In the genomic region with DNA sequence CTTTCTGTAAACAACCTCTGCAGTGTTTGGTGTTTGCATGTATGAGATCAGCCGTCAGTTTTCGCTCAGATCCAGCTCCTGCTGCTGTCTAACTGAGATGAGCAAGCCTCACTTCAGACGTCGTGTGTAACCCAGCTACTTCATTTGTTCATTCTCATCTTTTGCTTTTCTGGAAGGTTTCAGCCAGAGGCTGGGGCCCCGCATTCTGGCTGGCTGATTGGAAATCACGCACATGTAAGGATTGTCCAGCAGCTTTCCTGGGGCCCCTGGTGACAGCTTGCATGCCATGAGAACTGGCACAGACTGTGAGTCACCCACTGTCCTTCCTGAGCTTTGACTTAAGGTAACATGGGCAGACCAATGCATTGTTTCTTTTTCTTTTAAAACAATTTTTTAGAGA, we compare ENCODE assay signal across 14 cellular contexts. TPM values are rescaled to one million over a fixed set of nuclear protein-coding genes. Genes with fewer than 3 reads are reported as not detected.
DNase-seq lines count a peak whose midpoint lies in the region; ATAC-seq, FAIRE-seq and TF ChIP-seq lines count a peak whose summit lies in the region.
"Had no signal": no experiment of that assay in that cellular context is flagged by ENCODE, and none has a peak within 500 bp of the region (broad histone marks: within the 10 kb centered on the region; RNA-seq: fewer than 3 reads in every experiment).

No MANE protein-coding gene starts in this region.

- CTCF ChIA-PET in naive thymus-derived CD4-positive, alpha-beta T cell (lab: Charles Lee): no interaction called here

- WGBS in small intestine, 3 donors: 82 to 86% (median 84%) methylated on average over 6 of the region's 6 CpGs

- no peaks in the 10 kb centered on the region for H3K9me3 ChIP-seq in right atrium auricular region
- no peaks in the 10 kb centered on the region for H3K9me3 ChIP-seq in naive thymus-derived CD4-positive, alpha-beta T cell (ENCODE audit: control insufficient read depth in 2 of 3, low read length in 3 of 3)
- H3K9me3 ChIP-seq in small intestine (ENCODE audit: control insufficient read depth, low read depth): no peaks in the 10 kb centered on the region
- H3K9me3 ChIP-seq: left lung had no signal

- POLR2A ChIA-PET in naive thymus-derived CD4-positive, alpha-beta T cell (lab: Charles Lee): interaction anchor here (1.1 to 1.3 kb wide), 2 partner anchors 12 to 115 kb away, joined by 3 to 7 read pairs; no protein-coding TSS in a partner anchor

- no peaks in the 10 kb centered on the region for H3K9me3 Mint-ChIP-seq in activated naive CD4-positive, alpha-beta T cell treated with anti-CD3 and anti-CD28 coated beads, Interleukin-2, amount 50 U/mL, for 72 hours
- peaks cover 0 to 15% (median 0%) of the 10 kb centered on the region in 11 donors for H3K9me3 Mint-ChIP-seq in naive thymus-derived CD4-positive, alpha-beta T cell

- no peak for TF ChIP-seq CTCF in right atrium auricular region (IDR thresholded peaks at IDR 0.05)

- intact Hi-C loops in Right ventricle myocardium inferior (cut with DNase I): no loop called here
- intact Hi-C loops in naive thymus-derived CD4-positive, alpha-beta T cell (cut with micrococcal nuclease): loop anchor here (2.0 to 5.0 kb wide), 4 partner anchors 15 to 115 kb away; no protein-coding TSS in a partner anchor

- no peak for FAIRE-seq in urothelium cell line (lab: Jason Lieb, UNC)
- no peak for FAIRE-seq in small intestine (lab: Jason Lieb, UNC)

- DNase-seq in right atrium auricular region (ENCODE audit: low spot score): peak; percentile 57
- DNase-seq in Right ventricle myocardium inferior (ENCODE audit: missing footprints): no peak
- no peak for DNase-seq in activated naive CD4-positive, alpha-beta T cell treated with anti-CD3 and anti-CD28 coated beads, Interleukin-2, amount 50 U/mL, for 72 hours (ENCODE audit: low spot score in 2 of 2)
- no peak for DNase-seq in naive thymus-derived CD4-positive, alpha-beta T cell
- DNase-seq in urothelium cell line (ENCODE audit: low spot score): peak; percentile 72
- no peak for DNase-seq in NCI-H1092 (lab: John Stamatoyannopoulos, UW)
- no peak for DNase-seq in small intestine
- DNase-seq: GF-D8, left lung, MM.1S, NCI-H345 had no signal

- H3K36me3 Mint-ChIP-seq in activated naive CD4-positive, alpha-beta T cell treated with anti-CD3 and anti-CD28 coated beads, Interleukin-2, amount 50 U/mL, for 72 hours: peaks cover 4 to 24% of the 10 kb centered on the region in 2 donors
- H3K36me3 Mint-ChIP-seq in naive thymus-derived CD4-positive, alpha-beta T cell: peaks cover 5 to 20% (median 10%) of the 10 kb centered on the region in 5 donors

- no peak overlapping the region for H3K4me3 ChIP-seq in right atrium auricular region
- no peak overlapping the region for H3K4me3 ChIP-seq in naive thymus-derived CD4-positive, alpha-beta T cell (ENCODE audit: low read length)
- H3K4me3 ChIP-seq in small intestine (ENCODE audit: low read depth in 1 of 2, low read length in 2 of 2): no peak overlapping the region
- H3K4me3 ChIP-seq: left lung had no signal

- ATAC-seq in Right ventricle myocardium inferior (no peak), GM21423 (IDR thresholded peaks at IDR 0.05; ENCODE audit: unreplicated experiment) (no peak)
- ATAC-seq in activated naive CD4-positive, alpha-beta T cell treated with anti-CD3 and anti-CD28 coated beads, Interleukin-2, amount 50 U/mL, for 72 hours: peak in 1 of 2 donors; percentile 20
- no peak for ATAC-seq in naive thymus-derived CD4-positive, alpha-beta T cell

- H3K4me1 ChIP-seq in right atrium auricular region: peaks cover 0 to 94% of the 10 kb centered on the region in 2 donors
- peaks cover 0 to 40% of the 10 kb centered on the region in 2 donors for H3K4me1 ChIP-seq in naive thymus-derived CD4-positive, alpha-beta T cell (ENCODE audit: control insufficient read depth in 2 of 2, insufficient read depth in 2 of 2, low read length in 2 of 2)
- peaks cover 0 to 10% of the 10 kb centered on the region in 2 donors for H3K4me1 ChIP-seq in small intestine (ENCODE audit: control insufficient read depth in 2 of 2, insufficient read depth in 1 of 2, low read depth in 1 of 2, low read length in 1 of 2)
- H3K4me1 ChIP-seq: parathyroid adenoma had no signal

- H3K36me3 ChIP-seq in right atrium auricular region (no peaks in the 10 kb centered on the region), small intestine (ENCODE audit: control insufficient read depth in 2 of 2, insufficient read depth in 2 of 2, low read length in 2 of 2) (no peaks in the 10 kb centered on the region)
- no peaks in the 10 kb centered on the region for H3K36me3 ChIP-seq in naive thymus-derived CD4-positive, alpha-beta T cell (ENCODE audit: control insufficient read depth in 2 of 3, insufficient read depth in 3 of 3, low read length in 3 of 3)
- H3K36me3 ChIP-seq: left lung had no signal

- peaks cover 21 to 75% (median 56%) of the 10 kb centered on the region in 7 donors for H3K4me1 Mint-ChIP-seq in naive thymus-derived CD4-positive, alpha-beta T cell
- H3K4me1 Mint-ChIP-seq: B cell had no signal

- H3K4me3 Mint-ChIP-seq in naive thymus-derived CD4-positive, alpha-beta T cell: peak overlapping the region; percentile 9 to 76 (median 64)
- H3K4me3 Mint-ChIP-seq: B cell had no signal

- H3K27me3 Mint-ChIP-seq in naive thymus-derived CD4-positive, alpha-beta T cell: peaks cover 0 to 4% (median 0%) of the 10 kb centered on the region in 5 donors

- peak overlapping the region; percentile 70 to 85 for H3K27ac ChIP-seq in right atrium auricular region
- peak overlapping the region; percentile 62 for H3K27ac ChIP-seq in naive thymus-derived CD4-positive, alpha-beta T cell (ENCODE audit: low read depth, low read length)
- no peak overlapping the region for H3K27ac ChIP-seq in small intestine (ENCODE audit: low read depth in 1 of 2, low read length in 1 of 2)
- H3K27ac ChIP-seq: left lung had no signal

- H3K27me3 ChIP-seq in right atrium auricular region: no peaks in the 10 kb centered on the region
- no peaks in the 10 kb centered on the region for H3K27me3 ChIP-seq in naive thymus-derived CD4-positive, alpha-beta T cell (ENCODE audit: control insufficient read depth in 2 of 2, insufficient read depth in 2 of 2, low read length in 2 of 2)
- no peaks in the 10 kb centered on the region for H3K27me3 ChIP-seq in small intestine (ENCODE audit: control insufficient read depth in 2 of 2, insufficient read depth in 2 of 2, low read length in 2 of 2)
- H3K27me3 ChIP-seq: left lung had no signal

- peak overlapping the region; percentile 83 to 95 for H3K27ac Mint-ChIP-seq in activated naive CD4-positive, alpha-beta T cell treated with anti-CD3 and anti-CD28 coated beads, Interleukin-2, amount 50 U/mL, for 72 hours
- H3K27ac Mint-ChIP-seq in naive thymus-derived CD4-positive, alpha-beta T cell: peak overlapping the region; percentile 63 to 97 (median 83)
- H3K27ac Mint-ChIP-seq: B cell had no signal

RNA-seq across cellular contexts. Expression of gene LDLRAD4, which starts 49.0 kb away (rescaled TPM):
- total RNA-seq in right atrium auricular region (10 to 100 TPM; 33.1 to 41.2 TPM), Right ventricle myocardium inferior (29.6 TPM)
- total RNA-seq in activated naive CD4-positive, alpha-beta T cell treated with anti-CD3 and anti-CD28 coated beads, Interleukin-2, amount 50 U/mL, for 72 hours: 10 to 100 TPM; 18.4 to 59.2 TPM
- total RNA-seq in naive thymus-derived CD4-positive, alpha-beta T cell: 10 to 100 TPM; 33.4 to 84.3 (median 60.1) TPM
- polyA plus RNA-seq in naive thymus-derived CD4-positive, alpha-beta T cell: 10 to 100 TPM; 13.0 to 19.5 TPM
- 1 to 10 TPM; 2.7 to 7.4 (median 6.6) TPM for polyA plus RNA-seq in small intestine

Comparison
In these comparisons a context has a peak if more than half of its experiments do, and no peak if none do; other contexts are left out.
1. DNase-seq: peak in right atrium auricular region (single experiment) and urothelium cell line (single experiment); none in Right ventricle myocardium inferior (single experiment), activated naive CD4-positive, alpha-beta T cell treated with anti-CD3 and anti-CD28 coated beads, Interleukin-2, amount 50 U/mL, for 72 hours (0 of 2), naive thymus-derived CD4-positive, alpha-beta T cell (0 of 9), NCI-H1092 (single experiment) and small intestine (single experiment).
2. H3K27ac ChIP-seq: peak in right atrium auricular region (2 of 2) and naive thymus-derived CD4-positive, alpha-beta T cell (single experiment); none in small intestine (0 of 2).